8 cellular contexts compared by ENCODE assay signal in genomic region chr7:37284805-37285211, GRCh38.
DNase-seq lines count a peak whose midpoint lies in the region; ATAC-seq and TF ChIP-seq lines count a peak whose summit lies in the region.

No MANE protein-coding gene starts in this region.

- H4K8ac ChIP-seq in mesenchymal stem cell (ENCODE audit: low read length), result no peak overlapping the region

- H3K9me3 ChIP-seq in mesenchymal stem cell (ENCODE audit: control insufficient read depth, low read length), result no peaks in the 10 kb centered on the region

- no peak overlapping the region for H3K4ac ChIP-seq in mesenchymal stem cell (ENCODE audit: low read depth in 1 of 2, low read length in 2 of 2)

- TF ChIP-seq CTCF in VCaP (conservative IDR thresholded peaks at IDR 0.05), result peak; percentile 77

- H2BK15ac ChIP-seq in mesenchymal stem cell (ENCODE audit: low read depth, poor library complexity, severe bottlenecking), result no peak overlapping the region

- H3K4me2 ChIP-seq in mesenchymal stem cell (ENCODE audit: low read length, poor library complexity, severe bottlenecking), result no peak overlapping the region

- no peak overlapping the region for H3K9ac ChIP-seq in mesenchymal stem cell (ENCODE audit: low read length)

- H2BK12ac ChIP-seq in mesenchymal stem cell (ENCODE audit: low read length in 2 of 2), result no peak overlapping the region

- no peak for ATAC-seq in HG02938 (IDR thresholded peaks at IDR 0.05; ENCODE audit: unreplicated experiment)

- no peak overlapping the region for H3K18ac ChIP-seq in mesenchymal stem cell (ENCODE audit: low read depth in 1 of 2, low read length in 2 of 2)

- no peak overlapping the region for H3K14ac ChIP-seq in mesenchymal stem cell (ENCODE audit: low read length in 2 of 2)

- no peaks in the 10 kb centered on the region for H3K4me1 ChIP-seq in mesenchymal stem cell (ENCODE audit: control insufficient read depth, insufficient read depth, low read depth, low read length)

- H3K27me3 ChIP-seq in mesenchymal stem cell (ENCODE audit: control insufficient read depth in 1 of 2, insufficient read depth in 1 of 2, low read length in 2 of 2), result peaks cover 0 to 3% of the 10 kb centered on the region in 2 experiments

- H3K4me3 ChIP-seq in mesenchymal stem cell (ENCODE audit: insufficient read depth in 1 of 2, low read depth in 1 of 2, low read length in 2 of 2), result no peak overlapping the region

- no peak overlapping the region for H3K23ac ChIP-seq in mesenchymal stem cell (ENCODE audit: low read length in 2 of 2)

- no peak overlapping the region for H2AK5ac ChIP-seq in mesenchymal stem cell (ENCODE audit: low read length, severe bottlenecking)

- no peak overlapping the region for H2BK5ac ChIP-seq in mesenchymal stem cell (ENCODE audit: low read depth, low read length, poor library complexity, severe bottlenecking)

- no peak overlapping the region for H4K91ac ChIP-seq in mesenchymal stem cell (ENCODE audit: low read length)

- H3K27ac ChIP-seq in VCaP (no peak overlapping the region), mesenchymal stem cell (ENCODE audit: low read length, poor library complexity, severe bottlenecking) (no peak overlapping the region), substantia nigra (ENCODE audit: low read depth, low read length, poor library complexity, severe bottlenecking) (peak overlapping the region; percentile 94)

- no peaks in the 10 kb centered on the region for H3K36me3 ChIP-seq in mesenchymal stem cell (ENCODE audit: control insufficient read depth in 1 of 2, insufficient read depth in 2 of 2, low read depth in 1 of 2, low read length in 2 of 2)

- WGBS in mesenchymal stem cell, result 70% methylated on average over 6 of the region's 6 CpGs

- H3K79me1 ChIP-seq in mesenchymal stem cell (replicated peaks; ENCODE audit: low read length, poor library complexity, severe bottlenecking), result no peaks in the 10 kb centered on the region

- H2AFZ ChIP-seq in mesenchymal stem cell (ENCODE audit: low read depth, low read length), result no peak overlapping the region

- DNase-seq in Daoy (ENCODE audit: low read depth) (peak; percentile 76), LHCN-M2 (ENCODE audit: low read depth) (peak; percentile 3), dermis blood vessel endothelial cell (peak; percentile 73), mesenchymal stem cell (peak; percentile 33), substantia nigra (lab: John Stamatoyannopoulos, UW) (peak in 44 of 49 donors; percentile 17 to 80 (median 58)), OCI-M2 (lab: John Stamatoyannopoulos, UW; ENCODE audit: unreplicated experiment) (no peak)

- no peak overlapping the region for H2BK120ac ChIP-seq in mesenchymal stem cell (ENCODE audit: low read depth, low read length)
